9 cellular contexts compared by ENCODE assay signal in the genomic region with DNA sequence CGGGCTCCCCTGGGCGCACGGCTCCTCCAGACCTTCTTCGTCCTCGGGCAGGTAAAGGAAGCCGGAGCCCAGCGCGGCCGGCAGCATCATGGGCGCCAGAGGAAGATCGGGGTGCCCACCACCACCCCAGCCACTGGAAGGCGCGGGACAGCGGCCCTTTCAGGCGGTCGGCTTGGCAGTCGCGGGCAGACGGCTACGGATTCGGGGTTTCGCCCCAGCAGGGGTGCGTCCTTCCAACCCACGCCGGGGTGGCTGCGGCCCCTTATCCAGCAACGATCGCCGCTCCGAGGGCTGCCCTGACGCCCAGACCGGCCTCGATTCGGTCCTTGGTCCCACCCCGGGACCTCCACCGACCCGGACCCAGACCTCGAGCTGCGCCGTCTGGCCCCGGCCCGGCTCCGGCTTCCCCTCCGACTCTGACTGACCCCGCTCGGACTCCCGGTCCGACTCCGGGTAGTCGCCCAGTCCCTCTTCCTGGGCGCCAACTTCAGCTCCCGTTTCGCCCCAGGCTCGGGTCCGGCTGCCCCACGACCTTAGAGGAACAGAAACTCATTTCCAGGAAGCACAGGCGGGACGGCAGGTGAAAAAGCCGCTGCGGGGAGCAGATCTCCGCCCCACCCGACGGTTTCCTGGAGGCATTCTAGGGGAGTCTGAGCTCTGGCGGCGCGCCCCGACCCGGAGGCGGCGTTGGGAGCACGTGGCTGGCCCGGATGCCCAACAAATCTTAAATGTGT. TPM values are rescaled to one million over a fixed set of nuclear protein-coding genes. Genes with fewer than 3 reads are reported as not detected.
A peak's percentile ranks its signal among the peaks of the same experiment; 100 is the strongest.
DNase-seq lines count a peak whose midpoint lies in the region; ATAC-seq and TF ChIP-seq lines count a peak whose summit lies in the region.
"Had no signal": no experiment of that assay in that cellular context is flagged by ENCODE, and none has a peak within 500 bp of the region (broad histone marks: within the 10 kb centered on the region; RNA-seq: fewer than 3 reads in every experiment).

No MANE protein-coding gene starts in this region.

- peak; percentile 13 to 60 (median 15) for DNase-seq in CD8-positive, alpha-beta memory T cell
- DNase-seq in activated CD8-positive, alpha-beta memory T cell treated with anti-CD3 and anti-CD28 coated beads for 24 hours: peak; percentile 71
- DNase-seq in fibroblast of lung (ENCODE audit: low read depth in 2 of 2) (no peak), NCI-H510A treated with DMSO at 0.1 percent for 48 hours (lab: John Stamatoyannopoulos, UW) (no peak), COLO668 (lab: John Stamatoyannopoulos, UW; ENCODE audit: unreplicated experiment) (no peak), middle frontal gyrus (ENCODE audit: extremely low spot score, low spot score) (no peak)

- peaks cover 4 to 16% (median 9%) of the 10 kb centered on the region in 3 donors for H3K4me1 Mint-ChIP-seq in CD8-positive, alpha-beta memory T cell

- H3K4me2 ChIP-seq in fibroblast of lung (ENCODE audit: extremely low read depth, insufficient read depth, low read length): peak overlapping the region; percentile 15
- peak overlapping the region; percentile 49 for H3K4me2 ChIP-seq in skeletal muscle satellite cell (ENCODE audit: low read length)

- CTCF ChIA-PET in CD8-positive, alpha-beta memory T cell (lab: Charles Lee): interaction anchor here (0.7 to 1.8 kb wide), 6 partner anchors 27 to 316 kb away, joined by 3 to 6 read pairs (median 4); partner anchors contain the start of gene METTL5

- POLR2A ChIA-PET in CD8-positive, alpha-beta memory T cell (lab: Charles Lee): interaction anchor here (0.6 kb wide), 1 partner anchor 11 kb away, joined by 7 read pairs; no protein-coding TSS in a partner anchor

- no peaks in the 10 kb centered on the region for H4K20me1 ChIP-seq in fibroblast of lung (ENCODE audit: control insufficient read depth, extremely low read depth, insufficient read depth, low read length)

- peak overlapping the region; percentile 71 to 87 (median 81) for H3K4me3 Mint-ChIP-seq in CD8-positive, alpha-beta memory T cell

- no peak for ATAC-seq in GM21515 (IDR thresholded peaks at IDR 0.05; ENCODE audit: unreplicated experiment)

- no peaks in the 10 kb centered on the region for H3K9me3 ChIP-seq in CD8-positive, alpha-beta memory T cell (ENCODE audit: low read length)
- H3K9me3 ChIP-seq in fibroblast of lung (ENCODE audit: control insufficient read depth, insufficient read depth, low read depth, low read length) (no peaks in the 10 kb centered on the region), skeletal muscle satellite cell (replicated peaks; ENCODE audit: low read length) (no peaks in the 10 kb centered on the region)
- H3K9me3 ChIP-seq: uterus had no signal

- H3K27me3 Mint-ChIP-seq in CD8-positive, alpha-beta memory T cell: peaks cover 18 to 22% of the 10 kb centered on the region in 2 donors

- no peak for TF ChIP-seq CTCF in fibroblast of lung (conservative IDR thresholded peaks at IDR 0.05 in 1 of 2, IDR thresholded peaks at IDR 0.05 in 1 of 2; ENCODE audit: low read depth in 1 of 2, low read length in 2 of 2)

- H2AFZ ChIP-seq in fibroblast of lung (ENCODE audit: low read length): peak overlapping the region; percentile 35

- no peak overlapping the region for H3K9ac ChIP-seq in fibroblast of lung (ENCODE audit: insufficient read depth, low read length)
- no peak overlapping the region for H3K9ac ChIP-seq in skeletal muscle satellite cell (ENCODE audit: low read depth, low read length)

- H3K27me3 ChIP-seq in CD8-positive, alpha-beta memory T cell (ENCODE audit: insufficient read depth, low read length, poor library complexity, severe bottlenecking): no peaks in the 10 kb centered on the region
- H3K27me3 ChIP-seq in fibroblast of lung (ENCODE audit: control insufficient read depth, insufficient read depth, low read length) (peaks cover 14% of the 10 kb centered on the region), skeletal muscle satellite cell (ENCODE audit: control insufficient read depth, insufficient read depth, low read length) (no peaks in the 10 kb centered on the region)
- H3K27me3 ChIP-seq: uterus had no signal

- peaks cover 0 to 1% (median 0%) of the 10 kb centered on the region in 3 donors for H3K36me3 Mint-ChIP-seq in CD8-positive, alpha-beta memory T cell

- H3K4me3 ChIP-seq in CD8-positive, alpha-beta memory T cell (ENCODE audit: low read length): peak overlapping the region; percentile 35
- H3K4me3 ChIP-seq in fibroblast of lung (replicated peaks in 1 of 4; ENCODE audit: control extremely low read depth in 1 of 4, insufficient read depth in 1 of 4, low read depth in 3 of 4, low read length in 4 of 4) (peak overlapping the region; percentile 17 to 44 (median 20)), skeletal muscle satellite cell (ENCODE audit: low read length) (peak overlapping the region; percentile 51)
- H3K4me3 ChIP-seq: uterus had no signal

- no peak overlapping the region for H3K27ac ChIP-seq in CD8-positive, alpha-beta memory T cell (ENCODE audit: low read depth, low read length)
- H3K27ac ChIP-seq in fibroblast of lung (ENCODE audit: insufficient read depth, low read length): no peak overlapping the region
- H3K27ac ChIP-seq: uterus had no signal

- no peaks in the 10 kb centered on the region for H3K9me3 Mint-ChIP-seq in CD8-positive, alpha-beta memory T cell

- H3K27ac Mint-ChIP-seq in CD8-positive, alpha-beta memory T cell: peak overlapping the region in 4 of 8 donors; percentile 27 to 86 (median 51)

- no peaks in the 10 kb centered on the region for H3K36me3 ChIP-seq in CD8-positive, alpha-beta memory T cell (ENCODE audit: insufficient read depth, low read length)
- H3K36me3 ChIP-seq in fibroblast of lung (ENCODE audit: control insufficient read depth, insufficient read depth, low read length) (no peaks in the 10 kb centered on the region), skeletal muscle satellite cell (ENCODE audit: insufficient read depth, low read length) (no peaks in the 10 kb centered on the region)
- H3K36me3 ChIP-seq: uterus had no signal

- H3K4me1 ChIP-seq in CD8-positive, alpha-beta memory T cell (ENCODE audit: insufficient read depth, low read length): peaks cover 5% of the 10 kb centered on the region
- H3K4me1 ChIP-seq in fibroblast of lung (ENCODE audit: control insufficient read depth, extremely low read depth, insufficient read depth, low read length) (no peaks in the 10 kb centered on the region), skeletal muscle satellite cell (ENCODE audit: control insufficient read depth, insufficient read depth, low read length) (peaks cover 4% of the 10 kb centered on the region)

- H3K79me2 ChIP-seq in fibroblast of lung (ENCODE audit: control insufficient read depth, insufficient read depth, low read length): no peaks in the 10 kb centered on the region

RNA-seq across cellular contexts. Expression of gene SSB, which starts 30.2 kb away (rescaled TPM):
- 100 to 1,000 TPM; 101 to 113 TPM for total RNA-seq in CD8-positive, alpha-beta memory T cell
- 153 TPM for polyA plus RNA-seq in CD8-positive, alpha-beta memory T cell
- 83.6 and 88.9 TPM in 2 replicates for total RNA-seq in fibroblast of lung
- polyA plus RNA-seq in fibroblast of lung: 121 and 138 TPM in 2 replicates
- polyA plus RNA-seq in fibroblast of lung (2012): 112 and 139 TPM in 2 replicates
- polyA minus RNA-seq in fibroblast of lung (ENCODE audit: low replicate concordance): 0.79 and 3.0 TPM in 2 replicates
- total RNA-seq in skeletal muscle satellite cell (2012; rRNA removed): 111 and 124 TPM in 2 replicates

RNA-seq across cellular contexts. Expression of gene KLHL23, which starts 34.8 kb away (rescaled TPM):
- 10 to 100 TPM; 11.4 to 12.0 TPM for total RNA-seq in CD8-positive, alpha-beta memory T cell
- polyA plus RNA-seq in CD8-positive, alpha-beta memory T cell: 2.0 TPM
- total RNA-seq in fibroblast of lung: 3.6 and 6.6 TPM in 2 replicates
- 3.2 and 5.6 TPM in 2 replicates for polyA plus RNA-seq in fibroblast of lung
- 2.6 and 4.3 TPM in 2 replicates for polyA plus RNA-seq in fibroblast of lung (2012)
- 0.82 and 3.0 TPM in 2 replicates for polyA minus RNA-seq in fibroblast of lung (ENCODE audit: low replicate concordance)
- 0.76 and 1.1 TPM in 2 replicates for total RNA-seq in skeletal muscle satellite cell (2012; rRNA removed)

RNA-seq across cellular contexts. Expression of gene METTL5, which starts 56.3 kb away (rescaled TPM):
- 100 to 1,000 TPM in 1 of 2 experiments, 10 to 100 TPM in 1; 93.0 to 100 TPM for total RNA-seq in CD8-positive, alpha-beta memory T cell
- polyA plus RNA-seq in CD8-positive, alpha-beta memory T cell: 116 TPM
- total RNA-seq in fibroblast of lung: 44.7 and 50.9 TPM in 2 replicates
- 52.9 and 54.5 TPM in 2 replicates for polyA plus RNA-seq in fibroblast of lung
- 63.2 and 77.5 TPM in 2 replicates for polyA plus RNA-seq in fibroblast of lung (2012)
- 14.0 TPM in 1 of 2 replicates, not detected in the other for polyA minus RNA-seq in fibroblast of lung (ENCODE audit: low replicate concordance)
- 46.1 and 62.1 TPM in 2 replicates for total RNA-seq in skeletal muscle satellite cell (2012; rRNA removed)

RNA-seq across cellular contexts. Expression of gene UBR3, which starts 58.8 kb away (rescaled TPM):
- 10 to 100 TPM; 21.9 to 22.1 TPM for total RNA-seq in CD8-positive, alpha-beta memory T cell
- polyA plus RNA-seq in CD8-positive, alpha-beta memory T cell: 8.5 TPM
- total RNA-seq in fibroblast of lung: 28.2 and 39.5 TPM in 2 replicates
- polyA plus RNA-seq in fibroblast of lung: 19.1 and 21.7 TPM in 2 replicates
- 13.3 and 13.6 TPM in 2 replicates for polyA plus RNA-seq in fibroblast of lung (2012)
- 4.0 and 5.3 TPM in 2 replicates for polyA minus RNA-seq in fibroblast of lung (ENCODE audit: low replicate concordance)
- total RNA-seq in skeletal muscle satellite cell (2012; rRNA removed): 29.9 and 31.9 TPM in 2 replicates

Comparison
In these comparisons a context has a peak if more than half of its experiments do, and no peak if none do; other contexts are left out.
1. DNase-seq: peak in CD8-positive, alpha-beta memory T cell (5 of 5) and activated CD8-positive, alpha-beta memory T cell treated with anti-CD3 and anti-CD28 coated beads for 24 hours (single experiment); none in fibroblast of lung (0 of 2), NCI-H510A treated with DMSO at 0.1 percent for 48 hours (single experiment), COLO668 (single experiment) and middle frontal gyrus (single experiment).
2. Peak in every context shown above with its lines, with median percentiles within 50 percentile points of each other: H3K4me3 ChIP-seq.